5 cellular contexts compared by ENCODE assay signal in genomic region chr11:89508544-89508943, GRCh38. TPM values are rescaled to one million over a fixed set of nuclear protein-coding genes. Genes with fewer than 3 reads are reported as not detected.
"Had no signal": no experiment of that assay in that cellular context is flagged by ENCODE, and none has a peak within 500 bp of the region (broad histone marks: within the 10 kb centered on the region; RNA-seq: fewer than 3 reads in every experiment).

No MANE protein-coding gene starts in this region.

- ATAC-seq: GM23338 had no signal

- DNase-seq: H9, HCEC 1CT had no signal

- H3K4me2 ChIP-seq: GM23338 had no signal

- H3K4me3 ChIP-seq: GM23338 had no signal

- H2AFZ ChIP-seq: GM23338 had no signal

RNA-seq across cellular contexts. Expression of gene NOX4, which starts 17.4 kb away (rescaled TPM):
- total RNA-seq: HT-29 had no signal
- polyA plus RNA-seq: IgD-negative memory B cell had no signal
